In genomic region chr5:157859227-157859575, GRCh38 we compare ENCODE assay signal across 8 cellular contexts. TPM values are rescaled to one million over a fixed set of nuclear protein-coding genes. Genes with fewer than 3 reads are reported as not detected.
DNase-seq lines count a peak whose midpoint lies in the region; ATAC-seq and TF ChIP-seq lines count a peak whose summit lies in the region.

No MANE protein-coding gene starts in this region.

- H3K27ac Mint-ChIP-seq in activated T-helper 2 cell treated with anti-CD3 and anti-CD28 coated beads, Interferon-gamma antibody, Interleukin-2, Interleukin-4, amounts not matched to agents 10 μg/mL and 5 μg/mL and 100 μg/mL, durations not matched to agents 14 hours and 24 hours and 36 hours = peak overlapping the region; percentile 98
- peak overlapping the region; percentile 99 to 100 for H3K27ac Mint-ChIP-seq in stimulated activated naive CD8-positive, alpha-beta T cell treated with anti-CD3 and anti-CD28 coated beads, Interleukin-15, amount 100 ng/mL, for 72 hours

- H3K9ac ChIP-seq in HUES6 (ENCODE audit: low read length) (peak overlapping the region; percentile 89), iPS-18a (ENCODE audit: low read length) (no peak overlapping the region)

- H3K27ac ChIP-seq in HUES6 (ENCODE audit: low read depth, low read length) = no peak overlapping the region
- H3K27ac ChIP-seq in iPS-18a (ENCODE audit: low read length) = no peak overlapping the region

- no peak for DNase-seq in activated T-helper 2 cell treated with anti-CD3 and anti-CD28 coated beads, Interferon-gamma antibody, Interleukin-2, Interleukin-4, amounts not matched to agents 10 μg/mL and 5 μg/mL and 100 μg/mL, durations not matched to agents 14 hours and 24 hours and 36 hours (ENCODE audit: low spot score)
- no peak for DNase-seq in stimulated activated naive CD8-positive, alpha-beta T cell treated with anti-CD3 and anti-CD28 coated beads, Interleukin-15, amount 100 ng/mL, for 72 hours
- no peak for DNase-seq in stimulated activated naive CD4-positive, alpha-beta T cell treated with Interleukin-2 at 50 U/mL for 16 hours (lab: John Stamatoyannopoulos, UW)
- no peak for DNase-seq in stimulated activated CD8-positive, alpha-beta memory T cell treated with anti-CD3 and anti-CD28 coated beads, Interleukin-4, amount 100 ng/mL, for 48 hours
- DNase-seq in omental fat pad (ENCODE audit: low spot score) = no peak

- H3K4me3 ChIP-seq in HUES6 (ENCODE audit: low read depth, low read length) (peak overlapping the region; percentile 85), iPS-18a (ENCODE audit: low read length) (peak overlapping the region; percentile 98)

- peak; percentile 1 for ATAC-seq in stimulated activated naive CD8-positive, alpha-beta T cell treated with anti-CD3 and anti-CD28 coated beads, Interleukin-15, amount 100 ng/mL, for 72 hours
- no peak for ATAC-seq in omental fat pad (ENCODE audit: low FRiP score)
- ATAC-seq in HG02759 (IDR thresholded peaks at IDR 0.05; ENCODE audit: unreplicated experiment) = no peak

- H3K9me3 Mint-ChIP-seq in activated T-helper 2 cell treated with anti-CD3 and anti-CD28 coated beads, Interferon-gamma antibody, Interleukin-2, Interleukin-4, amounts not matched to agents 10 μg/mL and 5 μg/mL and 100 μg/mL, durations not matched to agents 14 hours and 24 hours and 36 hours = no peaks in the 10 kb centered on the region
- no peaks in the 10 kb centered on the region for H3K9me3 Mint-ChIP-seq in stimulated activated naive CD8-positive, alpha-beta T cell treated with anti-CD3 and anti-CD28 coated beads, Interleukin-15, amount 100 ng/mL, for 72 hours

- H3K9me3 ChIP-seq in HUES6 (ENCODE audit: control insufficient read depth, insufficient read depth, low read depth, low read length) (no peaks in the 10 kb centered on the region), iPS-18a (ENCODE audit: control insufficient read depth, low read depth, low read length) (no peaks in the 10 kb centered on the region)

- peaks cover 58% of the 10 kb centered on the region for H3K4me1 Mint-ChIP-seq in activated T-helper 2 cell treated with anti-CD3 and anti-CD28 coated beads, Interferon-gamma antibody, Interleukin-2, Interleukin-4, amounts not matched to agents 10 μg/mL and 5 μg/mL and 100 μg/mL, durations not matched to agents 14 hours and 24 hours and 36 hours (ENCODE audit: low read depth)
- peaks cover 79% of the 10 kb centered on the region for H3K4me1 Mint-ChIP-seq in stimulated activated naive CD8-positive, alpha-beta T cell treated with anti-CD3 and anti-CD28 coated beads, Interleukin-15, amount 100 ng/mL, for 72 hours

- peak overlapping the region; percentile 86 for H3K4me3 Mint-ChIP-seq in activated T-helper 2 cell treated with anti-CD3 and anti-CD28 coated beads, Interferon-gamma antibody, Interleukin-2, Interleukin-4, amounts not matched to agents 10 μg/mL and 5 μg/mL and 100 μg/mL, durations not matched to agents 14 hours and 24 hours and 36 hours (ENCODE audit: low read depth)
- H3K4me3 Mint-ChIP-seq in stimulated activated naive CD8-positive, alpha-beta T cell treated with anti-CD3 and anti-CD28 coated beads, Interleukin-15, amount 100 ng/mL, for 72 hours = peak overlapping the region; percentile 84 to 99

- no peaks in the 10 kb centered on the region for H3K27me3 Mint-ChIP-seq in activated T-helper 2 cell treated with anti-CD3 and anti-CD28 coated beads, Interferon-gamma antibody, Interleukin-2, Interleukin-4, amounts not matched to agents 10 μg/mL and 5 μg/mL and 100 μg/mL, durations not matched to agents 14 hours and 24 hours and 36 hours (ENCODE audit: low read depth)
- no peaks in the 10 kb centered on the region for H3K27me3 Mint-ChIP-seq in stimulated activated naive CD8-positive, alpha-beta T cell treated with anti-CD3 and anti-CD28 coated beads, Interleukin-15, amount 100 ng/mL, for 72 hours

- H3K27me3 ChIP-seq in HUES6 (ENCODE audit: control insufficient read depth, insufficient read depth, low read length) = no peaks in the 10 kb centered on the region
- H3K27me3 ChIP-seq in iPS-18a (ENCODE audit: control insufficient read depth, insufficient read depth, low read length) = no peaks in the 10 kb centered on the region

- no peaks in the 10 kb centered on the region for H3K36me3 ChIP-seq in HUES6 (ENCODE audit: control insufficient read depth, insufficient read depth, low read length)
- H3K36me3 ChIP-seq in iPS-18a (ENCODE audit: control insufficient read depth, low read depth, low read length) = no peaks in the 10 kb centered on the region

- intact Hi-C loops in activated T-helper 2 cell treated with anti-CD3 and anti-CD28 coated beads, Interferon-gamma antibody, Interleukin-2, Interleukin-4, amounts not matched to agents 10 μg/mL and 5 μg/mL and 100 μg/mL, durations not matched to agents 14 hours and 24 hours and 36 hours (cut with micrococcal nuclease) = loop anchor here (2.0 to 5.0 kb wide), 6 partner anchors 60 to 1553 kb away; partner anchors contain the start of gene THG1L

- no peak for TF ChIP-seq CTCF in omental fat pad (IDR thresholded peaks at IDR 0.05)

- H3K4me1 ChIP-seq in HUES6 (ENCODE audit: control insufficient read depth, insufficient read depth, low read length) (peaks cover 18% of the 10 kb centered on the region), iPS-18a (ENCODE audit: control insufficient read depth, low read depth, low read length) (peaks cover 14% of the 10 kb centered on the region)

- H3K36me3 Mint-ChIP-seq in activated T-helper 2 cell treated with anti-CD3 and anti-CD28 coated beads, Interferon-gamma antibody, Interleukin-2, Interleukin-4, amounts not matched to agents 10 μg/mL and 5 μg/mL and 100 μg/mL, durations not matched to agents 14 hours and 24 hours and 36 hours (ENCODE audit: low read depth) = peaks cover 20% of the 10 kb centered on the region

RNA-seq across cellular contexts. Expression of gene CLINT1, which starts 0.3 kb away (rescaled TPM):
- 95.2 and 100 TPM in 2 replicates for total RNA-seq in activated T-helper 2 cell treated with anti-CD3 and anti-CD28 coated beads, Interferon-gamma antibody, Interleukin-2, Interleukin-4, amounts not matched to agents 10 μg/mL and 5 μg/mL and 100 μg/mL, durations not matched to agents 14 hours and 24 hours and 36 hours
- 100 to 1,000 TPM in 2 of 4 donors, 10 to 100 TPM in 2; 83.9 to 123 (median 99.1) TPM for total RNA-seq in omental fat pad
